ENCODE assay signal across 1 cellular context in the genomic region with DNA sequence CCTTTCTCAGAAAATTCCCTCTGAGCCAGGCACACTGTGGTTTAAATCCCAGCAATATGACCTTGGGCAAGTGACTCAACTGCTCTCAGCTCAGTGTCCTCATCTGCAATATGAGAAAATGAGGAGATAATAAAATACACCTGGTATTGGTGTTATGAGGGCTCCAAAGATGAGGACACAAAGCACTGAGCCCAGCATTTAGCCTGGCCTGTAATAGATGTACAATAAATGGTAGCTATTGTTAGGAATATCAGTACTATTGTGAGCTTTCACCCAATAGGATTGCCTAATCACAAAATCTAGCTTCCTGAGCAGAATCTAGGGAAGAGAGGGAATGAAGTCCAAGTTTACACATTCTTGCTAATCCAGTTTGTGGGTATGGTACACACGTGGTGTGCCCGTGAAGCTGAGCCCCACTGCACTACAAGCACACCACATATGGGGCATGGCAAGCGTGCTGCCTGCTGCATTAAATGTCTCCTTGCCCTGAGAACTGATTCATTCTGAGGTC.
TF ChIP-seq lines count a peak whose summit lies in the region.

No MANE protein-coding gene starts in this region.

TF ChIP-seq in HepG2, 621 proteins besides CTCF, POLR2A, EP300 and RAD21 (continued from another document and continues in another):
- TF ChIP-seq, protein P1, sequence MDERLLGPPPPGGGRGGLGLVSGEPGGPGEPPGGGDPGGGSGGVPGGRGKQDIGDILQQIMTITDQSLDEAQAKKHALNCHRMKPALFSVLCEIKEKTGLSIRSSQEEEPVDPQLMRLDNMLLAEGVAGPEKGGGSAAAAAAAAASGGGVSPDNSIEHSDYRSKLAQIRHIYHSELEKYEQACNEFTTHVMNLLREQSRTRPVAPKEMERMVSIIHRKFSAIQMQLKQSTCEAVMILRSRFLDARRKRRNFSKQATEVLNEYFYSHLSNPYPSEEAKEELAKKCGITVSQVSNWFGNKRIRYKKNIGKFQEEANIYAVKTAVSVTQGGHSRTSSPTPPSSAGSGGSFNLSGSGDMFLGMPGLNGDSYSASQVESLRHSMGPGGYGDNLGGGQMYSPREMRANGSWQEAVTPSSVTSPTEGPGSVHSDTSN (CRISPR knock-in tag; IDR thresholded peaks at IDR 0.05), result no peak
- TF ChIP-seq ZNF530 (CRISPR knock-in tag; IDR thresholded peaks at IDR 0.05; ENCODE audit: low read depth), result no peak
- TF ChIP-seq, protein P2, sequence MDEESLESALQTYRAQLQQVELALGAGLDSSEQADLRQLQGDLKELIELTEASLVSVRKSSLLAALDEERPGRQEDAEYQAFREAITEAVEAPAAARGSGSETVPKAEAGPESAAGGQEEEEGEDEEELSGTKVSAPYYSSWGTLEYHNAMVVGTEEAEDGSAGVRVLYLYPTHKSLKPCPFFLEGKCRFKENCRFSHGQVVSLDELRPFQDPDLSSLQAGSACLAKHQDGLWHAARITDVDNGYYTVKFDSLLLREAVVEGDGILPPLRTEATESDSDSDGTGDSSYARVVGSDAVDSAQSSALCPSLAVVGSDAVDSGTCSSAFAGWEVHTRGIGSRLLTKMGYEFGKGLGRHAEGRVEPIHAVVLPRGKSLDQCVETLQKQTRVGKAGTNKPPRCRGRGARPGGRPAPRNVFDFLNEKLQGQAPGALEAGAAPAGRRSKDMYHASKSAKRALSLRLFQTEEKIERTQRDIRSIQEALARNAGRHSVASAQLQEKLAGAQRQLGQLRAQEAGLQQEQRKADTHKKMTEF (CRISPR knock-in tag; IDR thresholded peaks at IDR 0.05), result 0 out of 2 replicates have a peak, but pooled peaks have one; percentile 81
- TF ChIP-seq RBM22 (optimal IDR thresholded peaks at IDR 0.05; ENCODE audit: low read length), result no peak
- TF ChIP-seq NR2C2 (CRISPR knock-in tag; IDR thresholded peaks at IDR 0.05; ENCODE audit: borderline replicate concordance), result no peak
- no peak for TF ChIP-seq ARHGAP35 (CRISPR knock-in tag; IDR thresholded peaks at IDR 0.05; ENCODE audit: borderline replicate concordance)
- TF ChIP-seq HNRNPK (IDR thresholded peaks at IDR 0.05; ENCODE audit: low read depth, low read length, poor library complexity, severe bottlenecking), result no peak
- no peak for TF ChIP-seq ZNF839 (CRISPR knock-in tag; IDR thresholded peaks at IDR 0.05; ENCODE audit: borderline replicate concordance)
- TF ChIP-seq, protein P3, sequence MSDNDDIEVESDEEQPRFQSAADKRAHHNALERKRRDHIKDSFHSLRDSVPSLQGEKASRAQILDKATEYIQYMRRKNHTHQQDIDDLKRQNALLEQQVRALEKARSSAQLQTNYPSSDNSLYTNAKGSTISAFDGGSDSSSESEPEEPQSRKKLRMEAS (IDR thresholded peaks at IDR 0.05), result peak; percentile 93
- no peak for TF ChIP-seq SALL2 (CRISPR knock-in tag; IDR thresholded peaks at IDR 0.05)
- peak; percentile 92; the same call in 1 of the 2 replicates for TF ChIP-seq FOXO1 (CRISPR knock-in tag; IDR thresholded peaks at IDR 0.05)
- TF ChIP-seq ZZZ3 (CRISPR knock-in tag; IDR thresholded peaks at IDR 0.05; ENCODE audit: borderline replicate concordance), result no peak; the same call in 1 of the 2 replicates
- TF ChIP-seq ZNF780A (CRISPR knock-in tag; IDR thresholded peaks at IDR 0.05), result no peak
- TF ChIP-seq, protein P4, sequence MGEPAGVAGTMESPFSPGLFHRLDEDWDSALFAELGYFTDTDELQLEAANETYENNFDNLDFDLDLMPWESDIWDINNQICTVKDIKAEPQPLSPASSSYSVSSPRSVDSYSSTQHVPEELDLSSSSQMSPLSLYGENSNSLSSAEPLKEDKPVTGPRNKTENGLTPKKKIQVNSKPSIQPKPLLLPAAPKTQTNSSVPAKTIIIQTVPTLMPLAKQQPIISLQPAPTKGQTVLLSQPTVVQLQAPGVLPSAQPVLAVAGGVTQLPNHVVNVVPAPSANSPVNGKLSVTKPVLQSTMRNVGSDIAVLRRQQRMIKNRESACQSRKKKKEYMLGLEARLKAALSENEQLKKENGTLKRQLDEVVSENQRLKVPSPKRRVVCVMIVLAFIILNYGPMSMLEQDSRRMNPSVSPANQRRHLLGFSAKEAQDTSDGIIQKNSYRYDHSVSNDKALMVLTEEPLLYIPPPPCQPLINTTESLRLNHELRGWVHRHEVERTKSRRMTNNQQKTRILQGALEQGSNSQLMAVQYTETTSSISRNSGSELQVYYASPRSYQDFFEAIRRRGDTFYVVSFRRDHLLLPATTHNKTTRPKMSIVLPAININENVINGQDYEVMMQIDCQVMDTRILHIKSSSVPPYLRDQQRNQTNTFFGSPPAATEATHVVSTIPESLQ (CRISPR knock-in tag; conservative IDR thresholded peaks at IDR 0.05), result no peak
- TF ChIP-seq AGO2 (optimal IDR thresholded peaks at IDR 0.05; ENCODE audit: low read depth, low read length), result no peak
- TF ChIP-seq MAFK (conservative IDR thresholded peaks at IDR 0.05 in 1 of 2, IDR thresholded peaks at IDR 0.05 in 1 of 2; ENCODE audit: low read length in 2 of 2), result no peak; a peak in 1 of 4 replicates
- TF ChIP-seq, protein P5, sequence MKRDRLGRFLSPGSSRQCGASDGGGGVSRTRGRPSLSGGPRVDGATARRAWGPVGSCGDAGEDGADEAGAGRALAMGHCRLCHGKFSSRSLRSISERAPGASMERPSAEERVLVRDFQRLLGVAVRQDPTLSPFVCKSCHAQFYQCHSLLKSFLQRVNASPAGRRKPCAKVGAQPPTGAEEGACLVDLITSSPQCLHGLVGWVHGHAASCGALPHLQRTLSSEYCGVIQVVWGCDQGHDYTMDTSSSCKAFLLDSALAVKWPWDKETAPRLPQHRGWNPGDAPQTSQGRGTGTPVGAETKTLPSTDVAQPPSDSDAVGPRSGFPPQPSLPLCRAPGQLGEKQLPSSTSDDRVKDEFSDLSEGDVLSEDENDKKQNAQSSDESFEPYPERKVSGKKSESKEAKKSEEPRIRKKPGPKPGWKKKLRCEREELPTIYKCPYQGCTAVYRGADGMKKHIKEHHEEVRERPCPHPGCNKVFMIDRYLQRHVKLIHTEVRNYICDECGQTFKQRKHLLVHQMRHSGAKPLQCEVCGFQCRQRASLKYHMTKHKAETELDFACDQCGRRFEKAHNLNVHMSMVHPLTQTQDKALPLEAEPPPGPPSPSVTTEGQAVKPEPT (CRISPR knock-in tag; IDR thresholded peaks at IDR 0.05; ENCODE audit: low read depth), result no peak
- no peak for TF ChIP-seq BRCA1 (CRISPR knock-in tag; IDR thresholded peaks at IDR 0.05)
- no peak for TF ChIP-seq ZNF891 (CRISPR knock-in tag; IDR thresholded peaks at IDR 0.05)
- TF ChIP-seq GATAD1 (CRISPR knock-in tag; IDR thresholded peaks at IDR 0.05), result peak; percentile 36; the same call in 1 of the 2 replicates
- TF ChIP-seq SIN3A (IDR thresholded peaks at IDR 0.05; ENCODE audit: borderline replicate concordance, low read depth, low read length), result 0 out of 2 replicates have a peak, but pooled peaks have one; percentile 31
- TF ChIP-seq, protein P6, sequence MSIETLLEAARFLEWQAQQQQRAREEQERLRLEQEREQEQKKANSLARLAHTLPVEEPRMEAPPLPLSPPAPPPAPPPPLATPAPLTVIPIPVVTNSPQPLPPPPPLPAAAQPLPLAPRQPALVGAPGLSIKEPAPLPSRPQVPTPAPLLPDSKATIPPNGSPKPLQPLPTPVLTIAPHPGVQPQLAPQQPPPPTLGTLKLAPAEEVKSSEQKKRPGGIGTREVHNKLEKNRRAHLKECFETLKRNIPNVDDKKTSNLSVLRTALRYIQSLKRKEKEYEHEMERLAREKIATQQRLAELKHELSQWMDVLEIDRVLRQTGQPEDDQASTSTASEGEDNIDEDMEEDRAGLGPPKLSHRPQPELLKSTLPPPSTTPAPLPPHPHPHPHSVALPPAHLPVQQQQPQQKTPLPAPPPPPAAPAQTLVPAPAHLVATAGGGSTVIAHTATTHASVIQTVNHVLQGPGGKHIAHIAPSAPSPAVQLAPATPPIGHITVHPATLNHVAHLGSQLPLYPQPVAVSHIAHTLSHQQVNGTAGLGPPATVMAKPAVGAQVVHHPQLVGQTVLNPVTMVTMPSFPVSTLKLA (IDR thresholded peaks at IDR 0.05), result peak; percentile 89
- peak; percentile 91 for TF ChIP-seq ETV5 (CRISPR knock-in tag; IDR thresholded peaks at IDR 0.05; ENCODE audit: borderline replicate concordance)
- no peak for TF ChIP-seq JDP2 (CRISPR knock-in tag; IDR thresholded peaks at IDR 0.05; ENCODE audit: borderline replicate concordance)
- TF ChIP-seq JUN (CRISPR knock-in tag; IDR thresholded peaks at IDR 0.05), result peak; percentile 55; the same call in 1 of the 2 replicates
- TF ChIP-seq ZNF496 (CRISPR knock-in tag; IDR thresholded peaks at IDR 0.05; ENCODE audit: insufficient replicate concordance), result no peak
- TF ChIP-seq KDM5A (IDR thresholded peaks at IDR 0.05; ENCODE audit: borderline replicate concordance, low read length), result no peak
- TF ChIP-seq, protein P7, sequence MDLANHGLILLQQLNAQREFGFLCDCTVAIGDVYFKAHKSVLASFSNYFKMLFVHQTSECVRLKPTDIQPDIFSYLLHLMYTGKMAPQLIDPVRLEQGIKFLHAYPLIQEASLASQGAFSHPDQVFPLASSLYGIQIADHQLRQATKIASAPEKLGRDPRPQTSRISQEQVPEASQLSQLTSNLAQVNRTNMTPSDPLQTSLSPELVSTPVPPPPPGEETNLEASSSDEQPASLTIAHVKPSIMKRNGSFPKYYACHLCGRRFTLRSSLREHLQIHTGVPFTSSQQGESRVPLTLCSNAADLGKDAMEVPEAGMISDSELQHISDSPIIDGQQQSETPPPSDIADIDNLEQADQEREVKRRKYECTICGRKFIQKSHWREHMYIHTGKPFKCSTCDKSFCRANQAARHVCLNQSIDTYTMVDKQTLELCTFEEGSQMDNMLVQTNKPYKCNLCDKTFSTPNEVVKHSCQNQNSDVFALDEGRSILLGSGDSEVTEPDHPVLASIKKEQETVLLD (CRISPR knock-in tag; IDR thresholded peaks at IDR 0.05; ENCODE audit: low read depth), result no peak
- no peak for TF ChIP-seq CBX1 (IDR thresholded peaks at IDR 0.05; ENCODE audit: low read depth)
- TF ChIP-seq, protein P8, sequence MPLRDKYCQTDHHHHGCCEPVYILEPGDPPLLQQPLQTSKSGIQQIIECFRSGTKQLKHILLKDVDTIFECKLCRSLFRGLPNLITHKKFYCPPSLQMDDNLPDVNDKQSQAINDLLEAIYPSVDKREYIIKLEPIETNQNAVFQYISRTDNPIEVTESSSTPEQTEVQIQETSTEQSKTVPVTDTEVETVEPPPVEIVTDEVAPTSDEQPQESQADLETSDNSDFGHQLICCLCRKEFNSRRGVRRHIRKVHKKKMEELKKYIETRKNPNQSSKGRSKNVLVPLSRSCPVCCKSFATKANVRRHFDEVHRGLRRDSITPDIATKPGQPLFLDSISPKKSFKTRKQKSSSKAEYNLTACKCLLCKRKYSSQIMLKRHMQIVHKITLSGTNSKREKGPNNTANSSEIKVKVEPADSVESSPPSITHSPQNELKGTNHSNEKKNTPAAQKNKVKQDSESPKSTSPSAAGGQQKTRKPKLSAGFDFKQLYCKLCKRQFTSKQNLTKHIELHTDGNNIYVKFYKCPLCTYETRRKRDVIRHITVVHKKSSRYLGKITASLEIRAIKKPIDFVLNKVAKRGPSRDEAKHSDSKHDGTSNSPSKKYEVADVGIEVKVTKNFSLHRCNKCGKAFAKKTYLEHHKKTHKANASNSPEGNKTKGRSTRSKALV (CRISPR knock-in tag; IDR thresholded peaks at IDR 0.05), result no peak; the same call in 1 of the 2 replicates
- TF ChIP-seq GTF3A (CRISPR knock-in tag; conservative IDR thresholded peaks at IDR 0.05), result no peak
- peak; percentile 97 for TF ChIP-seq MIXL1 (CRISPR knock-in tag; IDR thresholded peaks at IDR 0.05)
- no peak for TF ChIP-seq HIVEP1 (CRISPR knock-in tag; IDR thresholded peaks at IDR 0.05)
- TF ChIP-seq AHR (CRISPR knock-in tag; IDR thresholded peaks at IDR 0.05), result no peak
- TF ChIP-seq RARG (CRISPR knock-in tag; IDR thresholded peaks at IDR 0.05; ENCODE audit: low read depth), result no peak
- no peak for TF ChIP-seq ZNF547 (CRISPR knock-in tag; IDR thresholded peaks at IDR 0.05)
- no peak for TF ChIP-seq SRSF1 (optimal IDR thresholded peaks at IDR 0.05; ENCODE audit: low read depth, low read length)
- TF ChIP-seq, protein P9, sequence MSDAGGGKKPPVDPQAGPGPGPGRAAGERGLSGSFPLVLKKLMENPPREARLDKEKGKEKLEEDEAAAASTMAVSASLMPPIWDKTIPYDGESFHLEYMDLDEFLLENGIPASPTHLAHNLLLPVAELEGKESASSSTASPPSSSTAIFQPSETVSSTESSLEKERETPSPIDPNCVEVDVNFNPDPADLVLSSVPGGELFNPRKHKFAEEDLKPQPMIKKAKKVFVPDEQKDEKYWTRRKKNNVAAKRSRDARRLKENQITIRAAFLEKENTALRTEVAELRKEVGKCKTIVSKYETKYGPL (CRISPR knock-in tag; IDR thresholded peaks at IDR 0.05), result no peak
- TF ChIP-seq, protein P10, sequence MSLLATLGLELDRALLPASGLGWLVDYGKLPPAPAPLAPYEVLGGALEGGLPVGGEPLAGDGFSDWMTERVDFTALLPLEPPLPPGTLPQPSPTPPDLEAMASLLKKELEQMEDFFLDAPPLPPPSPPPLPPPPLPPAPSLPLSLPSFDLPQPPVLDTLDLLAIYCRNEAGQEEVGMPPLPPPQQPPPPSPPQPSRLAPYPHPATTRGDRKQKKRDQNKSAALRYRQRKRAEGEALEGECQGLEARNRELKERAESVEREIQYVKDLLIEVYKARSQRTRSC (CRISPR knock-in tag; IDR thresholded peaks at IDR 0.05; ENCODE audit: low read depth), result no peak
- TF ChIP-seq, protein P11, sequence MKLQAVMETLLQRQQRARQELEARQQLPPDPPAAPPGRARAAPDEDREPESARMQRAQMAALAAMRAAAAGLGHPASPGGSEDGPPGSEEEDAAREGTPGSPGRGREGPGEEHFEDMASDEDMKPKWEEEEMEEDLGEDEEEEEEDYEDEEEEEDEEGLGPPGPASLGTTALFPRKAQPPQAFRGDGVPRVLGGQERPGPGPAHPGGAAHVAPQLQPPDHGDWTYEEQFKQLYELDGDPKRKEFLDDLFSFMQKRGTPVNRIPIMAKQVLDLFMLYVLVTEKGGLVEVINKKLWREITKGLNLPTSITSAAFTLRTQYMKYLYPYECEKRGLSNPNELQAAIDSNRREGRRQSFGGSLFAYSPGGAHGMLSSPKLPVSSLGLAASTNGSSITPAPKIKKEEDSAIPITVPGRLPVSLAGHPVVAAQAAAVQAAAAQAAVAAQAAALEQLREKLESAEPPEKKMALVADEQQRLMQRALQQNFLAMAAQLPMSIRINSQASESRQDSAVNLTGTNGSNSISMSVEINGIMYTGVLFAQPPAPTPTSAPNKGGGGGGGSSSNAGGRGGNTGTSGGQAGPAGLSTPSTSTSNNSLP (IDR thresholded peaks at IDR 0.05; ENCODE audit: low read depth, low read length), result peak; percentile 79
- TF ChIP-seq, protein P12, sequence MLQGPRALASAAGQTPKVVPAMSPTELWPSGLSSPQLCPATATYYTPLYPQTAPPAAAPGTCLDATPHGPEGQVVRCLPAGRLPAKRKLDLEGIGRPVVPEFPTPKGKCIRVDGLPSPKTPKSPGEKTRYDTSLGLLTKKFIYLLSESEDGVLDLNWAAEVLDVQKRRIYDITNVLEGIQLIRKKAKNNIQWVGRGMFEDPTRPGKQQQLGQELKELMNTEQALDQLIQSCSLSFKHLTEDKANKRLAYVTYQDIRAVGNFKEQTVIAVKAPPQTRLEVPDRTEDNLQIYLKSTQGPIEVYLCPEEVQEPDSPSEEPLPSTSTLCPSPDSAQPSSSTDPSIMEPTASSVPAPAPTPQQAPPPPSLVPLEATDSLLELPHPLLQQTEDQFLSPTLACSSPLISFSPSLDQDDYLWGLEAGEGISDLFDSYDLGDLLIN (CRISPR knock-in tag; IDR thresholded peaks at IDR 0.05; ENCODE audit: borderline replicate concordance), result no peak
- peak; percentile 17; the same call in 1 of the 2 replicates for TF ChIP-seq FOXC1 (CRISPR knock-in tag; IDR thresholded peaks at IDR 0.05; ENCODE audit: borderline replicate concordance)
